In genomic region chr3:136790786-136791185, GRCh38 we compare ENCODE assay signal across 8 cellular contexts.
"Had no signal": no experiment of that assay in that cellular context is flagged by ENCODE, and none has a peak within 500 bp of the region (broad histone marks: within the 10 kb centered on the region; RNA-seq: fewer than 3 reads in every experiment).

No MANE protein-coding gene starts in this region.

- H3K27ac ChIP-seq: HL-60, KMS-11 had no signal

- H3K4me3 ChIP-seq: GM23338 had no signal

- H3K27ac Mint-ChIP-seq: GM23338, H9 had no signal

- H3K9ac ChIP-seq: KMS-11 had no signal

- DNase-seq: H9, HCEC 1CT, KBM-7 had no signal

- H3K9me3 Mint-ChIP-seq: GM23338, H9, IgD-negative memory B cell had no signal

- H3K4me3 Mint-ChIP-seq: GM23338, H9, IgD-negative memory B cell had no signal

- H3K4me2 ChIP-seq: GM23338, KMS-11 had no signal

- H3K36me3 Mint-ChIP-seq: IgD-negative memory B cell had no signal

- ATAC-seq: GM23338, HepG2 had no signal
